ENCODE assay signal across 22 cellular contexts in the genomic region with DNA sequence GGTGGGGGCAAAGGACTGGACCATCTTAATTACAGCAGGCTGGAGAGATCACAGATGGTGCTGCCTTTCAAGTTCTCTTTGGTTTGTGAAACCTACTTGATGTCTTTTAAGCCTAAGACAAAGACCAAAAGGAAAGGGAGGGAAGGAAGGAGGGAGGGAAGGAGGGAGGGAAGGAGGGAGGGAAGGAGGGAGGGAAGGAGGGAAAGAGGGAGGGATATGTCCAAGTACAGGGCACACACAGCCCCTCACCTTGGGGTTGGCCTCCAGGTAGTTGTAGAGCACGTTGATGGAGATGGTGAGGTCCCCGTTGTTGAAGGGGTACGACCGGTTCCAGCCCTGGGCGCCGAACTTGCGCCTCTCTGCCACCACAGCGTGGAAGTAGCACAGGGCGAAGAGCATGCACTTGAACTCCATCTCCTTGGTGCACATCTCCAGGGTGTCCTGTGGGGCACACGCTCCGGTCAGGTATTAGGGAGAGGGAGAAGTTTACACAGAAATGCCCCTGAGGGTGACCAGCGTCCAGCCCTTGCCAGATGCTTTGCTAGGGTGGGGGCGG. TPM values are rescaled to one million over a fixed set of nuclear protein-coding genes. Genes with fewer than 3 reads are reported as not detected.
A peak's percentile ranks its signal among the peaks of the same experiment; 100 is the strongest.
DNase-seq lines count a peak whose midpoint lies in the region; ATAC-seq and TF ChIP-seq lines count a peak whose summit lies in the region.
"Had no signal": no experiment of that assay in that cellular context is flagged by ENCODE, and none has a peak within 500 bp of the region (broad histone marks: within the 10 kb centered on the region; RNA-seq: fewer than 3 reads in every experiment).

No MANE protein-coding gene starts in this region.

- no peaks in the 10 kb centered on the region for H3K36me3 ChIP-seq in GM23338 (ENCODE audit: insufficient read depth)
- peaks cover 0 to 13% of the 10 kb centered on the region in 2 experiments; a peak in 1 of 3 replicates for H3K36me3 ChIP-seq in HEK293 (ENCODE audit: control insufficient read depth in 2 of 2, insufficient read depth in 1 of 2, low read length in 2 of 2)

- H3K4me3 ChIP-seq in GM23338 (no peak overlapping the region), HEK293 (ENCODE audit: low read depth, low read length) (no peak overlapping the region)
- H3K4me3 ChIP-seq: K562 had no signal

- H3K27me3 Mint-ChIP-seq in GM23338 (ENCODE audit: insufficient read depth, low read depth, poor library complexity) = peaks cover 21% of the 10 kb centered on the region

- H3K4me1 ChIP-seq in GM23338 (ENCODE audit: insufficient read depth) = peaks cover 6% of the 10 kb centered on the region; the same call in 1 of the 2 replicates
- no peaks in the 10 kb centered on the region for H3K4me1 ChIP-seq in HEK293 (ENCODE audit: control insufficient read depth, insufficient read depth, low read length)

- H3K27ac ChIP-seq in GM23338 (ENCODE audit: low read depth) (no peak overlapping the region), HEK293 (ENCODE audit: extremely low read depth, low read depth, low read length) (no peak overlapping the region), cingulate gyrus (ENCODE audit: low read depth, low read length) (peak overlapping the region; percentile 90), substantia nigra (ENCODE audit: low read depth, low read length, poor library complexity, severe bottlenecking) (peak overlapping the region; percentile 93)
- H3K27ac ChIP-seq: C4-2B, RWPE1 had no signal

- H3K4me2 ChIP-seq in GM23338 = peak overlapping the region; percentile 24; the same call in 1 of the 2 replicates

- H4K20me1 ChIP-seq in GM23338 (replicated peaks; ENCODE audit: insufficient read depth) = 0 out of 2 replicates have a peak, but pooled peaks cover 2% of the 10 kb centered on the region

- H3K79me2 ChIP-seq in GM23338 (replicated peaks; ENCODE audit: insufficient read depth) = no peaks in the 10 kb centered on the region

- CTCF ChIA-PET in HEK293 (lab: Yijun Ruan, JAX) = interaction anchor here (0.6 to 3.5 kb wide), 3 partner anchors 12 kb away, joined by 3 to 17 read pairs (median 5); no protein-coding TSS in a partner anchor

- no peak overlapping the region for H3K27ac Mint-ChIP-seq in GM23338
- H3K27ac Mint-ChIP-seq: B cell had no signal

- POLR2A ChIA-PET in HEK293 (lab: Yijun Ruan, JAX) = no interaction called here

- H2AFZ ChIP-seq in GM23338 = no peak overlapping the region

- no peak for TF ChIP-seq CTCF in GM23338 (conservative IDR thresholded peaks at IDR 0.05; ENCODE audit: low read depth in 2 of 2)
- TF ChIP-seq CTCF in HEK293 (tag by site-specific recombination; IDR thresholded peaks at IDR 0.05) = no peak

- H3K4me3 Mint-ChIP-seq in GM23338 = no peak overlapping the region
- H3K4me3 Mint-ChIP-seq: B cell; CD8-positive, alpha-beta T cell had no signal

- 0 out of 2 replicates have a peak, but pooled peaks cover 8% of the 10 kb centered on the region for H3F3A ChIP-seq in GM23338 (replicated peaks; ENCODE audit: low read depth)

- peaks cover 11% of the 10 kb centered on the region for H3K9me3 Mint-ChIP-seq in GM23338
- H3K9me3 Mint-ChIP-seq: CD8-positive, alpha-beta T cell had no signal

- H3K9me2 ChIP-seq in GM23338 (ENCODE audit: insufficient read depth) = no peaks in the 10 kb centered on the region

- peaks cover 6% of the 10 kb centered on the region; the same call in 2 of the 3 replicates for H3K36me3 Mint-ChIP-seq in GM23338 (ENCODE audit: low read depth)

- peaks cover 38% of the 10 kb centered on the region for H3K4me1 Mint-ChIP-seq in GM23338

- ATAC-seq in GM23338 (no peak), HG03039 (IDR thresholded peaks at IDR 0.05; ENCODE audit: unreplicated experiment) (no peak)
- ATAC-seq: CD8-positive, alpha-beta T cell; K562; Panc1 had no signal

- no peaks in the 10 kb centered on the region for H3K9me3 ChIP-seq in HEK293 (ENCODE audit: control insufficient read depth, insufficient read depth, low read depth, low read length)

- DNase-seq in GM23338 (ENCODE audit: low spot score) (no peak), substantia nigra (lab: John Stamatoyannopoulos, UW) (no peak), iPS-NIHi7 (ENCODE audit: extremely low spot score) (no peak), NCI-H2227 treated with DMSO at 0.1 percent for 48 hours (lab: John Stamatoyannopoulos, UW) (no peak)
- DNase-seq: CD8-positive, alpha-beta T cell; DMS 273 treated with DMSO at 0.1 percent for 48 hours; DMS79; GF-D8; Kasumi-1; NCI-H1092 treated with DMSO at 0.1 percent for 48 hours; NCI-H1436 treated with DMSO at 0.1 percent for 48 hours; NCI-H187 treated with DMSO at 0.1 percent for 48 hours; NCI-H2171 treated with DMSO at 0.1 percent for 48 hours; NCI-H526 had no signal

- no peaks in the 10 kb centered on the region for H3K27me3 ChIP-seq in GM23338 (ENCODE audit: insufficient read depth)

TF ChIP-seq in GM23338, 12 proteins besides CTCF, POLR2A, EP300 and RAD21 (continues in another document):
- no peak for TF ChIP-seq NANOG (IDR thresholded peaks at IDR 0.05; ENCODE audit: borderline replicate concordance)
- TF ChIP-seq EZH2phosphoT487 (IDR thresholded peaks at IDR 0.05; ENCODE audit: unreplicated experiment) = no peak

TF ChIP-seq in HEK293, 187 proteins besides CTCF, POLR2A, EP300 and RAD21 (continues in another document):
- no peak for TF ChIP-seq ZNF37A (tag by site-specific recombination; IDR thresholded peaks at IDR 0.05)
- peak; percentile 99 for TF ChIP-seq ZNF366 (tag by site-specific recombination; conservative IDR thresholded peaks at IDR 0.05)
- TF ChIP-seq ZNF521 (tag by site-specific recombination; IDR thresholded peaks at IDR 0.05) = no peak
- no peak for TF ChIP-seq ZNF311 (tag by site-specific recombination; IDR thresholded peaks at IDR 0.05; ENCODE audit: borderline replicate concordance)
- TF ChIP-seq ZNF670 (tag by site-specific recombination; IDR thresholded peaks at IDR 0.05; ENCODE audit: low read depth) = no peak
- TF ChIP-seq ZNF146 (tag by site-specific recombination; IDR thresholded peaks at IDR 0.05) = no peak
- no peak for TF ChIP-seq ZNF707 (tag by site-specific recombination; IDR thresholded peaks at IDR 0.05)
- no peak for TF ChIP-seq ZNF555 (tag by site-specific recombination; conservative IDR thresholded peaks at IDR 0.05)
- no peak for TF ChIP-seq SP2 (tag by site-specific recombination; IDR thresholded peaks at IDR 0.05)
- TF ChIP-seq HOXC10 (CRISPR knock-in tag; IDR thresholded peaks at IDR 0.05) = no peak
- TF ChIP-seq KLF7 (tag by site-specific recombination; IDR thresholded peaks at IDR 0.05; ENCODE audit: borderline replicate concordance) = no peak
- TF ChIP-seq, protein P1, sequence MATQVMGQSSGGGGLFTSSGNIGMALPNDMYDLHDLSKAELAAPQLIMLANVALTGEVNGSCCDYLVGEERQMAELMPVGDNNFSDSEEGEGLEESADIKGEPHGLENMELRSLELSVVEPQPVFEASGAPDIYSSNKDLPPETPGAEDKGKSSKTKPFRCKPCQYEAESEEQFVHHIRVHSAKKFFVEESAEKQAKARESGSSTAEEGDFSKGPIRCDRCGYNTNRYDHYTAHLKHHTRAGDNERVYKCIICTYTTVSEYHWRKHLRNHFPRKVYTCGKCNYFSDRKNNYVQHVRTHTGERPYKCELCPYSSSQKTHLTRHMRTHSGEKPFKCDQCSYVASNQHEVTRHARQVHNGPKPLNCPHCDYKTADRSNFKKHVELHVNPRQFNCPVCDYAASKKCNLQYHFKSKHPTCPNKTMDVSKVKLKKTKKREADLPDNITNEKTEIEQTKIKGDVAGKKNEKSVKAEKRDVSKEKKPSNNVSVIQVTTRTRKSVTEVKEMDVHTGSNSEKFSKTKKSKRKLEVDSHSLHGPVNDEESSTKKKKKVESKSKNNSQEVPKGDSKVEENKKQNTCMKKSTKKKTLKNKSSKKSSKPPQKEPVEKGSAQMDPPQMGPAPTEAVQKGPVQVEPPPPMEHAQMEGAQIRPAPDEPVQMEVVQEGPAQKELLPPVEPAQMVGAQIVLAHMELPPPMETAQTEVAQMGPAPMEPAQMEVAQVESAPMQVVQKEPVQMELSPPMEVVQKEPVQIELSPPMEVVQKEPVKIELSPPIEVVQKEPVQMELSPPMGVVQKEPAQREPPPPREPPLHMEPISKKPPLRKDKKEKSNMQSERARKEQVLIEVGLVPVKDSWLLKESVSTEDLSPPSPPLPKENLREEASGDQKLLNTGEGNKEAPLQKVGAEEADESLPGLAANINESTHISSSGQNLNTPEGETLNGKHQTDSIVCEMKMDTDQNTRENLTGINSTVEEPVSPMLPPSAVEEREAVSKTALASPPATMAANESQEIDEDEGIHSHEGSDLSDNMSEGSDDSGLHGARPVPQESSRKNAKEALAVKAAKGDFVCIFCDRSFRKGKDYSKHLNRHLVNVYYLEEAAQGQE (tag by site-specific recombination; IDR thresholded peaks at IDR 0.05) = no peak
- TF ChIP-seq, protein P2, sequence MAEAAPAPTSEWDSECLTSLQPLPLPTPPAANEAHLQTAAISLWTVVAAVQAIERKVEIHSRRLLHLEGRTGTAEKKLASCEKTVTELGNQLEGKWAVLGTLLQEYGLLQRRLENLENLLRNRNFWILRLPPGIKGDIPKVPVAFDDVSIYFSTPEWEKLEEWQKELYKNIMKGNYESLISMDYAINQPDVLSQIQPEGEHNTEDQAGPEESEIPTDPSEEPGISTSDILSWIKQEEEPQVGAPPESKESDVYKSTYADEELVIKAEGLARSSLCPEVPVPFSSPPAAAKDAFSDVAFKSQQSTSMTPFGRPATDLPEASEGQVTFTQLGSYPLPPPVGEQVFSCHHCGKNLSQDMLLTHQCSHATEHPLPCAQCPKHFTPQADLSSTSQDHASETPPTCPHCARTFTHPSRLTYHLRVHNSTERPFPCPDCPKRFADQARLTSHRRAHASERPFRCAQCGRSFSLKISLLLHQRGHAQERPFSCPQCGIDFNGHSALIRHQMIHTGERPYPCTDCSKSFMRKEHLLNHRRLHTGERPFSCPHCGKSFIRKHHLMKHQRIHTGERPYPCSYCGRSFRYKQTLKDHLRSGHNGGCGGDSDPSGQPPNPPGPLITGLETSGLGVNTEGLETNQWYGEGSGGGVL (tag by site-specific recombination; IDR thresholded peaks at IDR 0.05) = peak; percentile 67
- no peak for TF ChIP-seq SP3 (tag by site-specific recombination; IDR thresholded peaks at IDR 0.05)
- no peak for TF ChIP-seq ZNF350 (tag by site-specific recombination; IDR thresholded peaks at IDR 0.05)

RNA-seq across cellular contexts. Expression of gene PGS1, which starts 55.4 kb away (rescaled TPM):
- 65.8 and 67.1 TPM in 2 replicates for total RNA-seq in GM23338 (2014; rRNA removed; shearing (Covaris generic))
- polyA plus RNA-seq in GM23338 (2016; fragmentation: Nextera tagmentation; extraction: Ambion mirVana) = 42.5 and 43.9 TPM in 2 replicates

Comparison
In these comparisons a context has a peak if more than half of its experiments do, and no peak if none do; other contexts are left out.
1. H3K27ac ChIP-seq: peak in cingulate gyrus (single experiment) and substantia nigra (single experiment); none in GM23338 (single experiment) and HEK293 (single experiment).